29 cellular contexts compared by ENCODE assay signal in the genomic region with DNA sequence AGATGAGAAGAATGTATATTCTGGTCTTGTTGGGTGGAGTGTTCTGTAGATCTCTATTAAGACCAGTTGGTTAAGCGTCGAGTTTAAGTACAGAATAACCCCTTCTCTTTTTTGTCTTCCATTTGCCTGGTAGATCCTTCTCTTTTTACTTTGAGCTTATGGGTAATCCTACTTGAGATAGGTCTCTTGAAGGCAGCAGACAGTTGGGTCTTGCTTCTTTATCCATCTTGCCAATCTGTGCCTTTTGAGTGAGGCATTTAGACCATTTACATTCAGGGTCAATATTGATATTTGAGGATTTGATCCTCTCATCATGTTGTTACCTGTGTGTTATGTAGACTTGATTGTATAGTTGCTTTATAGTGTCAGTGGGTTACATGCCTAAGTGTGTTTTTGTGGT.
"Had no signal": no experiment of that assay in that cellular context is flagged by ENCODE, and none has a peak within 500 bp of the region (broad histone marks: within the 10 kb centered on the region; RNA-seq: fewer than 3 reads in every experiment).

No MANE protein-coding gene starts in this region.

- H3K27me3 Mint-ChIP-seq: progenitor cell of endocrine pancreas; stimulated activated naive CD8-positive, alpha-beta T cell treated with anti-CD3 and anti-CD28 coated beads, Interleukin-15, amount 100 ng/mL, for 72 hours; type B pancreatic cell had no signal

- H3K4me3 Mint-ChIP-seq: natural killer cell; nephron; neural progenitor cell; stimulated activated effector memory CD8-positive, alpha-beta T cell treated with anti-CD3 and anti-CD28 coated beads, Interleukin-12 subunit alpha, Interleukin-12 subunit beta, amount 100 ng/mL, for 72 hours; stimulated activated naive CD8-positive, alpha-beta T cell treated with anti-CD3 and anti-CD28 coated beads, Interleukin-15, amount 100 ng/mL, for 72 hours; type B pancreatic cell had no signal

- H3K9ac ChIP-seq: neural progenitor cell, parathyroid adenoma had no signal

- H3K27ac Mint-ChIP-seq: natural killer cell; nephron; neural progenitor cell; progenitor cell of endocrine pancreas; stimulated activated effector memory CD8-positive, alpha-beta T cell treated with anti-CD3 and anti-CD28 coated beads, Interleukin-12 subunit alpha, Interleukin-12 subunit beta, amount 100 ng/mL, for 72 hours; stimulated activated naive CD8-positive, alpha-beta T cell treated with anti-CD3 and anti-CD28 coated beads, Interleukin-15, amount 100 ng/mL, for 72 hours; type B pancreatic cell had no signal

- H3K4me1 ChIP-seq: neural progenitor cell, parathyroid adenoma, psoas muscle, right lobe of liver, sigmoid colon, suprapubic skin, testis, tibial artery, transverse colon, upper lobe of right lung, uterus had no signal

- H3K4me1 Mint-ChIP-seq: nephron; neural progenitor cell; stimulated activated effector memory CD8-positive, alpha-beta T cell treated with anti-CD3 and anti-CD28 coated beads, Interleukin-12 subunit alpha, Interleukin-12 subunit beta, amount 100 ng/mL, for 72 hours had no signal

- FAIRE-seq: small intestine had no signal

- H3K27me3 ChIP-seq: neural progenitor cell, ovary, right lobe of liver, sigmoid colon, suprapubic skin, testis, tibial artery, transverse colon, upper lobe of right lung, uterus had no signal

- DNase-seq: natural killer cell; occipital lobe; ovary; posterior cingulate gyrus; psoas muscle; right cardiac atrium; right lobe of liver; sigmoid colon; small intestine; stimulated activated CD4-positive, alpha-beta T cell treated with anti-CD3 and anti-CD28 coated beads, Interleukin-15, amount 100 ng/mL, for 24 hours; stimulated activated CD4-positive, alpha-beta T cell treated with anti-CD3 and anti-CD28 coated beads, Interleukin-2, amount 100 ng/mL, for 24 hours; stimulated activated CD4-positive, alpha-beta T cell treated with anti-CD3 and anti-CD28 coated beads, Interleukin-2, amount 100 ng/mL, for 48 hours; stimulated activated CD4-positive, alpha-beta T cell treated with anti-CD3 and anti-CD28 coated beads, Interleukin-4, amount 100 ng/mL, for 24 hours; stimulated activated naive CD4-positive, alpha-beta T cell; stimulated activated naive CD8-positive, alpha-beta T cell treated with anti-CD3 and anti-CD28 coated beads, Interleukin-15, amount 100 ng/mL, for 72 hours; stimulated activated naive CD8-positive, alpha-beta T cell treated with anti-CD3 and anti-CD28 coated beads, Interleukin-15, Interleukin-2, amounts not matched to agents 100 U/mL and 50 U/mL, for 24 hours; substantia nigra; testis; tibial artery; transverse colon; upper lobe of right lung; uterus had no signal

- H3K27ac ChIP-seq: neural progenitor cell, ovary, parathyroid adenoma, psoas muscle, right lobe of liver, sigmoid colon, suprapubic skin, testis, tibial artery, transverse colon, upper lobe of right lung, uterus had no signal

- H3K9me3 ChIP-seq: right lobe of liver, testis, upper lobe of right lung, uterus had no signal

- H3K4me3 ChIP-seq: neural progenitor cell, ovary, psoas muscle, right lobe of liver, sigmoid colon, suprapubic skin, testis, tibial artery, transverse colon, upper lobe of right lung, uterus had no signal

- H3K36me3 ChIP-seq: ovary, right lobe of liver, sigmoid colon, suprapubic skin, upper lobe of right lung, uterus had no signal

- H3K36me3 Mint-ChIP-seq: stimulated activated effector memory CD8-positive, alpha-beta T cell treated with anti-CD3 and anti-CD28 coated beads, Interleukin-12 subunit alpha, Interleukin-12 subunit beta, amount 100 ng/mL, for 72 hours had no signal

- ATAC-seq: natural killer cell; psoas muscle; right cardiac atrium; right lobe of liver; stimulated activated effector memory CD8-positive, alpha-beta T cell treated with anti-CD3 and anti-CD28 coated beads, Interleukin-12 subunit alpha, Interleukin-12 subunit beta, amount 100 ng/mL, for 72 hours; stimulated activated naive CD8-positive, alpha-beta T cell treated with anti-CD3 and anti-CD28 coated beads, Interleukin-15, amount 100 ng/mL, for 72 hours; stimulated activated naive CD8-positive, alpha-beta T cell treated with anti-CD3 and anti-CD28 coated beads, Interleukin-15, Interleukin-2, amounts not matched to agents 100 U/mL and 50 U/mL, for 24 hours; upper lobe of right lung had no signal
